9 cellular contexts compared by ENCODE assay signal in the genomic region with DNA sequence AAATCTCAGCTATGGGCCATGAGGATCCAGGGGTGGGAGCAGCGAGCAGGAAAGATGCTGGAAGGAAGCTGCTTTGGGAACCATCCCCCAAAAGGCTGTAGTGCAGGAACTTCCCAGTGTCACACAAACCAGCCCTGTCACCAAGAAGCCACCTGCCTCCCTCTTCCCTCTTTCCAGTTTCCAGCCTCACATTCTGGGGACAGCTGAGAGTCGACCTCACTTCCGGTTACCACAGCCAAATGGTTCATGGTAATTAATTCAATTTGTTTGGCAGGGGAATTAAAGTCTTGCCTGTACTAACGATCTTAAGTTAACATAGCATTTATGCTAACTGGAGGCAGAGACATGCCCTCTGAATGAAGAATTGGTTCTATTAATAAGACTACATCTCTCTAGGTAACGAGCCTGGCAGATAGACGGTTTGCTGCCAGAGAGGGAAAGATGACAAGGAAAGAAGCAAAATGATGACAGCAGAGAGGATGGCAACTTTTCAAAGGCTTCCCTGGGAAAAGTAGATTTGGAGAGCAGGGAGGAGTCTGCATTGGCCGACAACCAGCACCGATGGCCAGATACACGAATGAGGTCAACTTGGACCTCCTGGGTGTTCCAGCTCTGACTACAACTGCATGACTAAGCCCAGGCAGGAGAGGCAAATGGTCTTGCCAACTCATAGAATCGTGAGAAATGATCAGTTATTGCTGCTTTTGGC.
A peak's percentile ranks its signal among the peaks of the same experiment; 100 is the strongest.
DNase-seq lines count a peak whose midpoint lies in the region; ATAC-seq lines count a peak whose summit lies in the region.
"Had no signal": no experiment of that assay in that cellular context is flagged by ENCODE, and none has a peak within 500 bp of the region (broad histone marks: within the 10 kb centered on the region; RNA-seq: fewer than 3 reads in every experiment).

No MANE protein-coding gene starts in this region.

- DNase-seq in H4 (ENCODE audit: low spot score) (peak; percentile 29), amniotic stem cell (lab: John Stamatoyannopoulos, UW) (peak; percentile 58), hepatic stellate cell (ENCODE audit: low spot score) (peak; percentile 98), stromal cell of bone marrow (ENCODE audit: low read depth) (peak; percentile 99), NCI-H2227 (lab: John Stamatoyannopoulos, UW; ENCODE audit: unreplicated experiment) (no peak), SK-N-DZ (ENCODE audit: low spot score) (no peak)
- DNase-seq: trophoblast cell had no signal

- no peak for ATAC-seq in GM21423 (IDR thresholded peaks at IDR 0.05; ENCODE audit: unreplicated experiment)
- ATAC-seq in HG03354 (IDR thresholded peaks at IDR 0.05; ENCODE audit: poor library complexity, severe bottlenecking, unreplicated experiment), result no peak

Comparison
In these comparisons a context has a peak if more than half of its experiments do, and no peak if none do; other contexts are left out.
1. DNase-seq: peak in H4 (single experiment), amniotic stem cell (single experiment), hepatic stellate cell (single experiment) and stromal cell of bone marrow (single experiment); none in NCI-H2227 (single experiment) and SK-N-DZ (single experiment).